38 cellular contexts compared by ENCODE assay signal in the genomic region with DNA sequence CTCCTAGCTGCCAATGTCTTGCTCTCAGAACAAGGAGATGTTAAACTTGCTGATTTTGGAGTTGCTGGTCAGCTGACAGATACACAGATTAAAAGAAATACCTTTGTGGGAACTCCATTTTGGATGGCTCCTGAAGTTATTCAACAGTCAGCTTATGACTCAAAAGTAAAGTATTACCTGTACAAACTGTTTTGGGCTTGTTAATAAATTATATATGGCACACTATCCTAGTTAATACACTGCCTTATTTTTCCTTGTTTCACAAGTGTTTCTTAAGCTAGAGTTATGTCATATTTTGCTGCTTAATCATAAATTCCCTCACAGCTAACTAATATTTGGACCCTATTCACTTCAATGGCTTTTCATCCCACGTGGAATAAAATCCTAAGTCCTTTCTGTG. TPM values are rescaled to one million over a fixed set of nuclear protein-coding genes. Genes with fewer than 3 reads are reported as not detected.
"Had no signal": no experiment of that assay in that cellular context is flagged by ENCODE, and none has a peak within 500 bp of the region (broad histone marks: within the 10 kb centered on the region; RNA-seq: fewer than 3 reads in every experiment).

No MANE protein-coding gene starts in this region.

- DNase-seq: activated CD4-positive, alpha-beta T cell treated with anti-CD3 and anti-CD28 coated beads for 4 hours; activated CD4-positive, alpha-beta T cell treated with anti-CD3 and anti-CD28 coated beads, Interleukin-2, amount 50 U/mL, for 48 hours; activated CD8-positive, alpha-beta memory T cell treated with anti-CD3 and anti-CD28 coated beads for 24 hours; activated CD8-positive, alpha-beta memory T cell treated with anti-CD3 and anti-CD28 coated beads, Interleukin-2, amount 50 U/mL, for 4 hours; activated gamma-delta T cell; activated naive CD4-positive, alpha-beta T cell treated with anti-CD3 and anti-CD28 coated beads, Interleukin-2, amount 10 ng/mL, durations not matched to agents 7 days and 5 days; activated naive CD8-positive, alpha-beta T cell treated with anti-CD3 and anti-CD28 coated beads, Interleukin-2, amount 10 ng/mL, durations not matched to agents 7 days and 5 days; activated T-cell treated with anti-CD3 and anti-CD28 coated beads, Interleukin-2, amount 50 U/mL, for 24 hours; amniotic stem cell; cerebellar nuclear complex; colonic mucosa; effector CD8-positive, alpha-beta T cell; erythroblast; heart left ventricle; hypothalamus; immature natural killer cell; kidney glomerular epithelial cell; left lung; lower lobe of right lung; mucosa of descending colon; ovary; retina; stimulated activated CD4-positive, alpha-beta T cell treated with anti-CD3 and anti-CD28 coated beads, Interleukin-12 subunit alpha, Interleukin-12 subunit beta, amount 100 ng/mL, for 4 hours; stimulated activated CD4-positive, alpha-beta T cell treated with anti-CD3 and anti-CD28 coated beads, Interleukin-4, amount 100 ng/mL, for 1 hour; upper lobe of left lung had no signal

- H3K4me1 Mint-ChIP-seq: activated naive CD4-positive, alpha-beta T cell treated with anti-CD3 and anti-CD28 coated beads, Interleukin-2, amount 10 ng/mL, durations not matched to agents 7 days and 5 days; activated naive CD8-positive, alpha-beta T cell treated with anti-CD3 and anti-CD28 coated beads, Interleukin-2, amount 10 ng/mL, durations not matched to agents 7 days and 5 days; stimulated activated effector memory CD8-positive, alpha-beta T cell treated with anti-CD3 and anti-CD28 coated beads, Interleukin-12 subunit alpha, Interleukin-12 subunit beta, amount 100 ng/mL, for 72 hours had no signal

- H3K4me3 ChIP-seq: colonic mucosa, heart left ventricle, left lung, lower lobe of right lung, mucosa of descending colon, ovary, skin epidermis, thoracic aorta, upper lobe of left lung had no signal

- H3K36me3 ChIP-seq: colonic mucosa, heart left ventricle, ovary, thoracic aorta, upper lobe of left lung had no signal

- FAIRE-seq: endometrium had no signal

- H3K9me3 ChIP-seq: colonic mucosa, heart left ventricle, left lung, lower lobe of right lung, mucosa of descending colon, ovary, thoracic aorta, upper lobe of left lung had no signal

- H3K4me1 ChIP-seq: colonic mucosa, heart left ventricle, left lung, lower lobe of right lung, upper lobe of left lung had no signal

- H3K27ac ChIP-seq: colonic mucosa, heart left ventricle, left lung, lower lobe of right lung, ovary, skin epidermis, thoracic aorta, upper lobe of left lung, VCaP had no signal

- H3K4me3 Mint-ChIP-seq: activated naive CD4-positive, alpha-beta T cell treated with anti-CD3 and anti-CD28 coated beads, Interleukin-2, amount 10 ng/mL, durations not matched to agents 7 days and 5 days; activated naive CD8-positive, alpha-beta T cell treated with anti-CD3 and anti-CD28 coated beads, Interleukin-2, amount 10 ng/mL, durations not matched to agents 7 days and 5 days; activated T-cell treated with anti-CD3 and anti-CD28 coated beads, Interleukin-2, amount 50 U/mL, for 24 hours; immature natural killer cell; nephron; stimulated activated effector memory CD8-positive, alpha-beta T cell treated with anti-CD3 and anti-CD28 coated beads, Interleukin-12 subunit alpha, Interleukin-12 subunit beta, amount 100 ng/mL, for 72 hours; stimulated activated naive CD8-positive, alpha-beta T cell treated with anti-CD3 and anti-CD28 coated beads, Interleukin-15, Interleukin-2, amounts not matched to agents 100 ng/mL and 50 ng/mL, for 24 hours had no signal

- H3K27me3 Mint-ChIP-seq: activated naive CD4-positive, alpha-beta T cell treated with anti-CD3 and anti-CD28 coated beads, Interleukin-2, amount 10 ng/mL, durations not matched to agents 7 days and 5 days; activated naive CD8-positive, alpha-beta T cell treated with anti-CD3 and anti-CD28 coated beads, Interleukin-2, amount 10 ng/mL, durations not matched to agents 7 days and 5 days; progenitor cell of endocrine pancreas; stimulated activated naive CD8-positive, alpha-beta T cell treated with anti-CD3 and anti-CD28 coated beads, Interleukin-15, Interleukin-2, amounts not matched to agents 100 ng/mL and 50 ng/mL, for 24 hours had no signal

- H3K27ac Mint-ChIP-seq: activated naive CD4-positive, alpha-beta T cell treated with anti-CD3 and anti-CD28 coated beads, Interleukin-2, amount 10 ng/mL, durations not matched to agents 7 days and 5 days; activated naive CD8-positive, alpha-beta T cell treated with anti-CD3 and anti-CD28 coated beads, Interleukin-2, amount 10 ng/mL, durations not matched to agents 7 days and 5 days; activated T-cell treated with anti-CD3 and anti-CD28 coated beads, Interleukin-2, amount 50 U/mL, for 24 hours; nephron; progenitor cell of endocrine pancreas; stimulated activated effector memory CD8-positive, alpha-beta T cell treated with anti-CD3 and anti-CD28 coated beads, Interleukin-12 subunit alpha, Interleukin-12 subunit beta, amount 100 ng/mL, for 72 hours; stimulated activated naive CD8-positive, alpha-beta T cell treated with anti-CD3 and anti-CD28 coated beads, Interleukin-15, Interleukin-2, amounts not matched to agents 100 ng/mL and 50 ng/mL, for 24 hours had no signal

- H3K9me3 Mint-ChIP-seq: activated naive CD4-positive, alpha-beta T cell treated with anti-CD3 and anti-CD28 coated beads, Interleukin-2, amount 10 ng/mL, durations not matched to agents 7 days and 5 days; activated naive CD8-positive, alpha-beta T cell treated with anti-CD3 and anti-CD28 coated beads, Interleukin-2, amount 10 ng/mL, durations not matched to agents 7 days and 5 days; activated T-cell treated with anti-CD3 and anti-CD28 coated beads, Interleukin-2, amount 50 U/mL, for 24 hours; immature natural killer cell; nephron; stimulated activated effector memory CD8-positive, alpha-beta T cell treated with anti-CD3 and anti-CD28 coated beads, Interleukin-12 subunit alpha, Interleukin-12 subunit beta, amount 100 ng/mL, for 72 hours; stimulated activated naive CD8-positive, alpha-beta T cell treated with anti-CD3 and anti-CD28 coated beads, Interleukin-15, Interleukin-2, amounts not matched to agents 100 ng/mL and 50 ng/mL, for 24 hours had no signal

- H3K27me3 ChIP-seq: colonic mucosa, ovary, upper lobe of left lung had no signal

- ATAC-seq: heart left ventricle; left lung; lower lobe of right lung; mucosa of descending colon; sciatic nerve; stimulated activated effector memory CD8-positive, alpha-beta T cell treated with anti-CD3 and anti-CD28 coated beads, Interleukin-12 subunit alpha, Interleukin-12 subunit beta, amount 100 ng/mL, for 72 hours had no signal

RNA-seq across cellular contexts. Expression of a gene that starts 59.4 kb away (rescaled TPM):
- total RNA-seq: activated naive CD8-positive, alpha-beta T cell treated with anti-CD3 and anti-CD28 coated beads, Interleukin-2, amount 10 ng/mL, durations not matched to agents 7 days and 5 days; colonic mucosa; dermis microvascular lymphatic vessel endothelial cell; fibroblast of villous mesenchyme; left lung; lower lobe of right lung; mesenteric fat pad; mucosa of descending colon; progenitor cell of endocrine pancreas; sciatic nerve; T-helper 1 cell treated with Interleukin-12 subunit alpha and Interleukin-12 subunit beta and Interleukin-4 antibody, amounts not matched to agents 30 ng/mL and 1 ng/mL, for 36 hours; upper lobe of left lung had no signal
- polyA plus RNA-seq: immature natural killer cell had no signal
